13 cellular contexts compared by ENCODE assay signal in genomic region chr1:224816062-224816461, GRCh38.
"Had no signal": no experiment of that assay in that cellular context is flagged by ENCODE, and none has a peak within 500 bp of the region (broad histone marks: within the 10 kb centered on the region; RNA-seq: fewer than 3 reads in every experiment).

No MANE protein-coding gene starts in this region.

- DNase-seq: activated B cell treated with CpG ODN at 0.5 μM for 24 hours; activated CD4-positive, alpha-beta T cell treated with anti-CD3 and anti-CD28 coated beads for 48 hours; activated naive CD4-positive, alpha-beta T cell; activated naive CD8-positive, alpha-beta T cell treated with anti-CD3 and anti-CD28 coated beads, Interleukin-2, amount 10 ng/mL, durations not matched to agents 7 days and 5 days; brain microvascular endothelial cell; left ventricle myocardium inferior; mucosa of descending colon; naive thymus-derived CD4-positive, alpha-beta T cell; ovary; right lobe of liver; stimulated activated naive CD8-positive, alpha-beta T cell treated with anti-CD3 and anti-CD28 coated beads, Interleukin-15, Interleukin-2, amounts not matched to agents 100 U/mL and 50 U/mL, for 24 hours; trophoblast cell had no signal

- ATAC-seq: esophagus mucosa; mucosa of descending colon; naive thymus-derived CD4-positive, alpha-beta T cell; right lobe of liver; stimulated activated naive CD8-positive, alpha-beta T cell treated with anti-CD3 and anti-CD28 coated beads, Interleukin-15, Interleukin-2, amounts not matched to agents 100 U/mL and 50 U/mL, for 24 hours had no signal
